15 cellular contexts compared by ENCODE assay signal in the genomic region with DNA sequence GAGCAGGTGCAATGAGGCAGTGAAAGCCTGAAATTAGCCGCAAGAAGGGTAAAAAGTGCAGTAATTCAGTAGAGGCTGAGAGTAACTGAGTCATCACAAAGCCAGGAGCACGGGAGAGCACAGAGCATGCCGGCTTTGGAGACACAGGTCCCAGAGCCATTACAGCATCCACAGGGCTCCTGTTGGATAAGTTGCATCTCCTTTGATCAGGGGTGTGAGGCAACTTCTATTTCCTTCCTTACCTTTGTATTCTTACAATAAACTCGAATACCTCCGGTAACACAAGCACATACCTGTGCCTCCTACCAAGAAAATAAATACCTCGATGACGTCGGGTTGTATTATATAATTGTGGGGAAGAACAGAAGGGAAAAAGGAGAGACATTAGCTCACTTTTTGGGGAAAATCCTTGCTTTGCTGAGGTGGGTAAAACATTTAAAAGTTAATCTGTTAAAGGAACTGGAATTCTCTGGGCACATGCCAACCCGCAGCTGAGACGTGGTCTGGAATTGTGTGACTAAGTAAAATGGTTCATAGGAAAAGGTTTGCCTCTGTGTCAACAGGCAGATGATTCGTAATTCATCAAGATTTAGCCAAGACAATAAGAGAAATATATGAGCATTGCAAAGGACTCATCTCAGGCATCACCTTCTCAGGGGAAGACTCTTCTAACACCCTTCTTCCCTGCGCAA.
DNase-seq lines count a peak whose midpoint lies in the region; ATAC-seq, FAIRE-seq and TF ChIP-seq lines count a peak whose summit lies in the region.
"Had no signal": no experiment of that assay in that cellular context is flagged by ENCODE, and none has a peak within 500 bp of the region (broad histone marks: within the 10 kb centered on the region; RNA-seq: fewer than 3 reads in every experiment).

No MANE protein-coding gene starts in this region.

- peak; percentile 16 for FAIRE-seq in HTR-8/SVneo (lab: Jason Lieb, UNC)
- FAIRE-seq: pancreas had no signal

- no peaks in the 10 kb centered on the region for H3K4me1 Mint-ChIP-seq in stimulated activated naive CD8-positive, alpha-beta T cell treated with anti-CD3 and anti-CD28 coated beads, Interleukin-15, amount 100 ng/mL, for 72 hours
- H3K4me1 Mint-ChIP-seq: B cell, brain had no signal

- peaks cover 8 to 12% of the 10 kb centered on the region in 2 donors for H3K9me3 Mint-ChIP-seq in stimulated activated naive CD8-positive, alpha-beta T cell treated with anti-CD3 and anti-CD28 coated beads, Interleukin-15, amount 100 ng/mL, for 72 hours

- no peak overlapping the region for H3K27ac Mint-ChIP-seq in stimulated activated naive CD8-positive, alpha-beta T cell treated with anti-CD3 and anti-CD28 coated beads, Interleukin-15, amount 100 ng/mL, for 72 hours
- H3K27ac Mint-ChIP-seq: B cell, brain had no signal

- in situ Hi-C loops in astrocyte of the spinal cord (cut with HindIII; ENCODE audit: low sequenced_read_pairs): no loop called here

- H3K27me3 Mint-ChIP-seq in stimulated activated naive CD8-positive, alpha-beta T cell treated with anti-CD3 and anti-CD28 coated beads, Interleukin-15, amount 100 ng/mL, for 72 hours: no peaks in the 10 kb centered on the region
- H3K27me3 Mint-ChIP-seq: B cell had no signal

- ATAC-seq in stimulated activated naive CD8-positive, alpha-beta T cell treated with anti-CD3 and anti-CD28 coated beads, Interleukin-15, amount 100 ng/mL, for 72 hours: no peak
- ATAC-seq in HG03159 (IDR thresholded peaks at IDR 0.05; ENCODE audit: unreplicated experiment): no peak
- ATAC-seq: pancreas had no signal

- no peak overlapping the region for H3K4me3 Mint-ChIP-seq in stimulated activated naive CD8-positive, alpha-beta T cell treated with anti-CD3 and anti-CD28 coated beads, Interleukin-15, amount 100 ng/mL, for 72 hours
- H3K4me3 Mint-ChIP-seq: B cell, brain had no signal

- CTCF ChIA-PET in BJ (lab: Yijun Ruan, JAX): no interaction called here

- POLR2A ChIA-PET in BJ (lab: Charles Lee): no interaction called here

- no peak for TF ChIP-seq CTCF in BJ (IDR thresholded peaks at IDR 0.05; ENCODE audit: insufficient read depth, low read depth, low read length)
- TF ChIP-seq CTCF in astrocyte of the spinal cord (IDR thresholded peaks at IDR 0.05; ENCODE audit: low read depth, low read length): no peak
- TF ChIP-seq CTCF in kidney epithelial cell (IDR thresholded peaks at IDR 0.05; ENCODE audit: insufficient read depth, low read length, poor library complexity, severe bottlenecking): no peak

- DNase-seq in BJ (ENCODE audit: low read depth) (peak; percentile 26), HTR-8/SVneo (ENCODE audit: insufficient read length, low spot score) (no peak), astrocyte of the spinal cord (ENCODE audit: low read depth, low spot score) (peak; percentile 35), kidney epithelial cell (ENCODE audit: low read depth) (peak; percentile 72), 8988T (no peak), NCI-H1930 (lab: John Stamatoyannopoulos, UW) (no peak)
- no peak for DNase-seq in stimulated activated naive CD8-positive, alpha-beta T cell treated with anti-CD3 and anti-CD28 coated beads, Interleukin-15, amount 100 ng/mL, for 72 hours
- DNase-seq: DMS153; effector memory CD4-positive, alpha-beta T cell; glutamatergic neuron; pancreas; SK-N-SH had no signal

- no peak overlapping the region for H3K4me3 ChIP-seq in BJ (ENCODE audit: low read depth, low read length)
- no peak overlapping the region for H3K4me3 ChIP-seq in astrocyte of the spinal cord (ENCODE audit: low read depth, low read length)
- H3K4me3 ChIP-seq in kidney epithelial cell (ENCODE audit: low read depth, low read length): no peak overlapping the region
- H3K4me3 ChIP-seq: pancreas had no signal

- no peaks in the 10 kb centered on the region for H3K36me3 ChIP-seq in BJ (ENCODE audit: control insufficient read depth, insufficient read depth, low read length)
- H3K36me3 ChIP-seq in kidney epithelial cell (ENCODE audit: control insufficient read depth, insufficient read depth, low read length): no peaks in the 10 kb centered on the region
- H3K36me3 ChIP-seq: pancreas had no signal

- no peaks in the 10 kb centered on the region for H3K27me3 ChIP-seq in BJ (ENCODE audit: control insufficient read depth, insufficient read depth, low read length)
- H3K27me3 ChIP-seq in kidney epithelial cell (ENCODE audit: control insufficient read depth, insufficient read depth, low read length): no peaks in the 10 kb centered on the region
- H3K27me3 ChIP-seq: pancreas had no signal

Comparison
In these comparisons a context has a peak if more than half of its experiments do, and no peak if none do; other contexts are left out.
1. DNase-seq: peak in BJ (single experiment), astrocyte of the spinal cord (single experiment) and kidney epithelial cell (single experiment); none in HTR-8/SVneo (single experiment), 8988T (single experiment), NCI-H1930 (0 of 2) and stimulated activated naive CD8-positive, alpha-beta T cell treated with anti-CD3 and anti-CD28 coated beads, Interleukin-15, amount 100 ng/mL, for 72 hours (0 of 2).